8 cellular contexts compared by ENCODE assay signal in the genomic region with DNA sequence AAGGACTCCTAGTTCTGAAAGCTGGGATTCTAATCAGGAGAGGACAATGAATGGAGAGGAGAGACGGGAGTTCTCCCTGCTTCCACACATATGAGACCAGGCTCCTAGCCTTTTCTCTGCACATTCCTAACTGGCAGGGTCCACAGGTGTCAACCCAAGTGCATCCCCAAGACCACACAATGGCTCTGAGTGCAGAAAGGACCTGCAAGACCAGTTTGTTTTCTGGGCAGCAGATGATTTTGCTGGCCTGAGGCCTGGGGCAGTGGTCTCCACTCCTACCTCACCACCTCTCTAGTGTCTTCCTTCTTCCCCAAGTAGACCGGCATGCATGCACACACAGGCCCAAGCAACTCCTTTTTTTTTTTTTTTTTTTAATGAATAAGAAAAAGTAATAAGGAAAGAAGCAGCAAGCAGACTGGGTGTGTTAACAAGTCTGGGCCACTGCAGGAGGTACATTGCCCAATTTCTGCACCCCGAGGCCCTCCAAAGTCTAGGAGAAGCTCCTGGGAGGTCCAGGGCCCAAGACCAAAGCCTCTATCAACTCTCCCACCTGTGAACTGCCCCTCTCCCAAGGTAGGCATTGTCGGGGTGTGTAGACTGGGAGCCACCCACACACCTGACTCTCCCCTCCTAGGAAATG. TPM values are rescaled to one million over a fixed set of nuclear protein-coding genes. Genes with fewer than 3 reads are reported as not detected.
DNase-seq lines count a peak whose midpoint lies in the region; ATAC-seq, FAIRE-seq and TF ChIP-seq lines count a peak whose summit lies in the region.

No MANE protein-coding gene starts in this region.

- H3K4me1 ChIP-seq in K562 (replicated peaks in 1 of 2; ENCODE audit: control insufficient read depth in 2 of 2, insufficient read depth in 2 of 2, low read length in 2 of 2) (peaks cover 28 to 41% of the 10 kb centered on the region in 2 experiments), liver (ENCODE audit: control insufficient read depth in 4 of 4, insufficient read depth in 4 of 4, low read length in 3 of 4) (peaks cover 4 to 42% (median 25%) of the 10 kb centered on the region in 4 donors), tibial artery (peaks cover 0 to 43% (median 21%) of the 10 kb centered on the region in 4 donors)

- CTCF ChIA-PET in activated CD4-positive, alpha-beta T cell treated with anti-CD3 and anti-CD28 coated beads, Interleukin-2, amount 10 ng/mL, durations not matched to agents 7 days and 5 days (lab: Charles Lee): interaction anchor here (1.1 to 1.9 kb wide), 4 partner anchors 11 to 137 kb away, joined by 3 to 5 read pairs (median 4); no protein-coding TSS in a partner anchor
- CTCF ChIA-PET in K562 (lab: Yijun Ruan, JAX; ENCODE audit: low intra/inter-chr PET ratio): no interaction called here

- in situ Hi-C loops in K562 (cut with MboI): loop anchor here (5.0 kb wide), 1 partner anchor 45 kb away; no protein-coding TSS in a partner anchor

- H3K27ac ChIP-seq in K562 (ENCODE audit: extremely low read depth, low read depth, low read length): peak overlapping the region; percentile 50; the same call in 1 of the 3 replicates
- peak overlapping the region; percentile 42 to 78 for H3K27ac ChIP-seq in liver (ENCODE audit: low read depth in 1 of 2, low read length in 2 of 2)
- peak overlapping the region; percentile 92 to 99 for H3K27ac ChIP-seq in tibial artery

- H4K20me1 ChIP-seq in K562 (replicated peaks; ENCODE audit: control insufficient read depth, insufficient read depth, low read length): peaks cover 4% of the 10 kb centered on the region; the same call in 1 of the 2 replicates

- FAIRE-seq in K562 (lab: Jason Lieb, UNC): no peak

- 43% methylated on average over 3 of the region's 4 CpGs for WGBS in K562 (ENCODE audit: insufficient coverage, low coverage, missing lambda C conversion rate)
- WGBS in liver: 43% methylated on average over 4 of the region's 4 CpGs

- peaks cover 53% of the 10 kb centered on the region for H3K27me3 Mint-ChIP-seq in activated CD4-positive, alpha-beta T cell treated with anti-CD3 and anti-CD28 coated beads, Interleukin-2, amount 10 ng/mL, durations not matched to agents 7 days and 5 days

- H3K4me3 ChIP-seq in K562 (peak overlapping the region; percentile 71), liver (ENCODE audit: low read depth in 1 of 3, low read length in 3 of 3) (peak overlapping the region in 2 of 3 donors; percentile 62 to 86), tibial artery (peak overlapping the region; percentile 73 to 93)

- H3K9me3 ChIP-seq in K562 (replicated peaks; ENCODE audit: control insufficient read depth, insufficient read depth, low read depth, low read length) (peaks cover 2% of the 10 kb centered on the region; the same call in 1 of the 2 replicates), liver (ENCODE audit: control insufficient read depth in 4 of 4, low read length in 3 of 4) (no peaks in the 10 kb centered on the region), tibial artery (no peaks in the 10 kb centered on the region)

- H3K4me3 Mint-ChIP-seq in activated CD4-positive, alpha-beta T cell treated with anti-CD3 and anti-CD28 coated beads, Interleukin-2, amount 10 ng/mL, durations not matched to agents 7 days and 5 days: peak overlapping the region; percentile 73

- H3K27me3 ChIP-seq in K562 (ENCODE audit: control insufficient read depth in 2 of 2, insufficient read depth in 2 of 2, low read length in 2 of 2) (no peaks in the 10 kb centered on the region), liver (ENCODE audit: control insufficient read depth in 4 of 4, insufficient read depth in 4 of 4, low read length in 3 of 4) (no peaks in the 10 kb centered on the region), tibial artery (no peaks in the 10 kb centered on the region)

- TF ChIP-seq POLR2A in K562 (conservative IDR thresholded peaks at IDR 0.05): no peak

- POLR2A ChIA-PET in activated CD4-positive, alpha-beta T cell treated with anti-CD3 and anti-CD28 coated beads, Interleukin-2, amount 10 ng/mL, durations not matched to agents 7 days and 5 days (lab: Charles Lee): interaction anchor here (0.7 kb wide), 1 partner anchor 237 kb away, joined by 4 read pairs; no protein-coding TSS in a partner anchor
- POLR2A ChIA-PET in K562 (lab: Yijun Ruan, JAX): interaction anchor here (0.6 to 2.2 kb wide), 10 partner anchors 11 to 273 kb away, joined by 3 to 8 read pairs (median 4); no protein-coding TSS in a partner anchor

- H3K27ac Mint-ChIP-seq in activated CD4-positive, alpha-beta T cell treated with anti-CD3 and anti-CD28 coated beads, Interleukin-2, amount 10 ng/mL, durations not matched to agents 7 days and 5 days: peak overlapping the region; percentile 77

- H3K9me3 Mint-ChIP-seq in activated CD4-positive, alpha-beta T cell treated with anti-CD3 and anti-CD28 coated beads, Interleukin-2, amount 10 ng/mL, durations not matched to agents 7 days and 5 days: peaks cover 9% of the 10 kb centered on the region

- H2AFZ ChIP-seq in K562 (ENCODE audit: low read depth, low read length): peak overlapping the region; percentile 96

- H3K4me2 ChIP-seq in K562 (ENCODE audit: insufficient read depth, low read length): peak overlapping the region; percentile 85

- peaks cover 19% of the 10 kb centered on the region for H3K4me1 Mint-ChIP-seq in activated CD4-positive, alpha-beta T cell treated with anti-CD3 and anti-CD28 coated beads, Interleukin-2, amount 10 ng/mL, durations not matched to agents 7 days and 5 days

- BruUV-seq in K562 (replicated peaks; lab: Mats Ljungman, UMichigan): no TSS peak

- intact Hi-C loops in K562 (cut with micrococcal nuclease) (no loop called here), tibial artery (cut with DNase I; ENCODE audit: low total_unique reads) (loop anchor here (10.0 kb wide), 1 partner anchor 283 kb away; a partner anchor contains a TSS)

- H3K36me3 ChIP-seq in K562 (ENCODE audit: control insufficient read depth, insufficient read depth, low read length): peaks cover 2% of the 10 kb centered on the region; the same call in 1 of the 3 replicates
- peaks cover 0 to under 1% (median 0%) of the 10 kb centered on the region in 4 donors for H3K36me3 ChIP-seq in liver (ENCODE audit: control insufficient read depth in 4 of 4, insufficient read depth in 3 of 4, low read depth in 1 of 4, low read length in 3 of 4)
- no peaks in the 10 kb centered on the region for H3K36me3 ChIP-seq in tibial artery

- H3K36me3 Mint-ChIP-seq in activated CD4-positive, alpha-beta T cell treated with anti-CD3 and anti-CD28 coated beads, Interleukin-2, amount 10 ng/mL, durations not matched to agents 7 days and 5 days (ENCODE audit: low read depth): peaks cover 5% of the 10 kb centered on the region

- TF ChIP-seq EP300 in K562 (IDR thresholded peaks at IDR 0.05; ENCODE audit: low read length): no peak

- no peak for ATAC-seq in K562
- ATAC-seq in GM19455 (IDR thresholded peaks at IDR 0.05; ENCODE audit: unreplicated experiment): no peak
- ATAC-seq in GM21619 (IDR thresholded peaks at IDR 0.05; ENCODE audit: unreplicated experiment): no peak

- no peak for DNase-seq in activated CD4-positive, alpha-beta T cell treated with anti-CD3 and anti-CD28 coated beads, Interleukin-2, amount 10 ng/mL, durations not matched to agents 7 days and 5 days
- DNase-seq in activated CD4-positive, alpha-beta T cell treated with anti-CD3 and anti-CD28 coated beads for 1 hour: no peak
- no peak for DNase-seq in K562 (ENCODE audit: extremely low read depth in 1 of 4, low spot score in 3 of 4)
- no peak for DNase-seq in tibial artery
- no peak for DNase-seq in effector CD4-positive, alpha-beta T cell

- peaks cover 37% of the 10 kb centered on the region for H3K79me2 ChIP-seq in K562 (ENCODE audit: control insufficient read depth, insufficient read depth, low read length)

- H3K9ac ChIP-seq in K562 (ENCODE audit: insufficient read depth in 1 of 2, low read depth in 2 of 2, low read length in 2 of 2): peak overlapping the region; percentile 63 to 99; a peak in 3 of 4 replicates
- peak overlapping the region in 1 of 2 donors; percentile 85 for H3K9ac ChIP-seq in liver (ENCODE audit: low read depth in 1 of 2, low read length in 2 of 2)

- no peak for TF ChIP-seq RAD21 in K562 (CRISPR knock-in tag; conservative IDR thresholded peaks at IDR 0.05 in 1 of 2, IDR thresholded peaks at IDR 0.05 in 1 of 2)
- TF ChIP-seq RAD21 in liver (IDR thresholded peaks at IDR 0.05): no peak

- TF ChIP-seq CTCF in K562 (IDR thresholded peaks at IDR 0.05 in 2 of 3, conservative IDR thresholded peaks at IDR 0.05 in 1 of 3; ENCODE audit: insufficient read depth in 2 of 3, low read depth in 1 of 3, low read length in 3 of 3) (no peak), liver (IDR thresholded peaks at IDR 0.05; ENCODE audit: low read depth, low read length, missing input control) (no peak), tibial artery (IDR thresholded peaks at IDR 0.05) (no peak)

- no peaks in the 10 kb centered on the region for H3K9me1 ChIP-seq in K562 (ENCODE audit: control insufficient read depth, insufficient read depth, low read length)

TF ChIP-seq in K562, 482 proteins besides CTCF, POLR2A, EP300 and RAD21 (continues in another document):
- no peak for TF ChIP-seq PHTF2 (CRISPR knock-in tag; IDR thresholded peaks at IDR 0.05)

TF ChIP-seq in liver, 16 proteins besides CTCF, POLR2A, EP300 and RAD21 (continues in another document):
- no peak for TF ChIP-seq YY1 (IDR thresholded peaks at IDR 0.05)
- no peak for TF ChIP-seq RXRA (IDR thresholded peaks at IDR 0.05)

RNA-seq across cellular contexts. Expression of a gene that starts 1.2 kb away (rescaled TPM):
- total RNA-seq in activated CD4-positive, alpha-beta T cell treated with anti-CD3 and anti-CD28 coated beads, Interleukin-2, amount 10 ng/mL, durations not matched to agents 7 days and 5 days: 1 to 10 TPM in 1 of 2 experiments, under 1 TPM in 1; 0.99 to 1.3 TPM
- total RNA-seq in K562 (2011; cell fraction: chromatin; rRNA removed; ENCODE audit: low replicate concordance): 11.1 and 28.4 TPM in 2 replicates
- total RNA-seq in K562 (2011; cell fraction: nucleolus; rRNA removed): 25.8 and 29.7 TPM in 2 replicates
- 21.8 and 26.4 TPM in 2 replicates for total RNA-seq in K562 (2011; cell fraction: nucleoplasm; rRNA removed)
- total RNA-seq in K562 (2014; rRNA removed) (8.4 and 14.1 TPM in 2 replicates), K562 (2014; rRNA removed; fragmentation: Illumina TruSeq; extraction: Trizol) (3.3 and 4.2 TPM in 2 replicates), K562 (2015; rRNA removed; fragmentation: Illumina TruSeq; extraction: Trizol) (6.6 and 6.8 TPM in 2 replicates), K562 (2021) (11.9 and 14.1 TPM in 2 replicates), liver (10 to 100 TPM in 1 of 2 donors, 1 to 10 TPM in 1; 3.3 to 33.7 TPM)
- polyA plus RNA-seq in K562 (2011; rRNA removed) (10.1 and 13.8 TPM in 2 replicates), K562 (2014; fragmentation: Illumina TruSeq; extraction: Trizol) (8.4 and 12.1 TPM in 2 replicates), K562 (2014; fragmentation: Nextera tagmentation; extraction: Ambion mirVana) (1 to 10 TPM in 1 of 2 experiments, under 1 TPM in 1; 0.60 to 1.0 TPM), K562 (2014; rRNA removed) (9.1 and 12.3 TPM in 2 replicates), liver (100 to 1,000 TPM in 1 of 2 donors, 10 to 100 TPM in 1; 58.3 to 492 TPM)
- polyA plus RNA-seq in K562 (2011; cell fraction: cytosol; rRNA removed): 13.9 and 37.3 TPM in 2 replicates
- 7.1 and 14.0 TPM in 2 replicates for polyA plus RNA-seq in K562 (2011; cell fraction: nucleus; rRNA removed)
- polyA plus RNA-seq in K562 (2012): 11.1 and 12.1 TPM in 2 replicates
- 7.3 and 10.2 TPM in 2 replicates for polyA minus RNA-seq in K562 (2011; rRNA and poly(A)+ RNA removed)
- polyA minus RNA-seq in K562 (2011; cell fraction: cytosol; rRNA and poly(A)+ RNA removed): 11.4 and 12.7 TPM in 2 replicates
- 12.3 and 13.4 TPM in 2 replicates for polyA minus RNA-seq in K562 (2011; cell fraction: nucleus; rRNA and poly(A)+ RNA removed)
